ENCODE assay signal across 8 cellular contexts in genomic region chr1:40862008-40862863, GRCh38. TPM values are rescaled to one million over a fixed set of nuclear protein-coding genes. Genes with fewer than 3 reads are reported as not detected.
DNase-seq lines count a peak whose midpoint lies in the region; ATAC-seq and TF ChIP-seq lines count a peak whose summit lies in the region.

Gene CITED4, minus strand, starts transcription at chr1:40862363. Its CDS starts 236 bp downstream, at chr1:40862127.

- peak within 1 kb of the TSS; percentile 55 for H3K4me3 ChIP-seq in epithelial cell of esophagus (ENCODE audit: low read length)
- H3K4me3 ChIP-seq in mononuclear cell (ENCODE audit: low read length), result peak within 1 kb of the TSS; percentile 55

- H3K9me3 ChIP-seq in mononuclear cell (ENCODE audit: low read depth, low read length), result no peaks in the 10 kb centered on the region

- peaks cover 25% of the 10 kb centered on the region for H3K4me1 ChIP-seq in mononuclear cell (ENCODE audit: insufficient read depth, low read length)

- ATAC-seq in GM19467 (IDR thresholded peaks at IDR 0.05; ENCODE audit: unreplicated experiment), result peak; percentile 91

- DNase-seq in CMK (ENCODE audit: low read depth) (peak; percentile 75), HPDE6-E6E7 (ENCODE audit: extremely low spot score) (peak; percentile 78), NOMO-1 (lab: John Stamatoyannopoulos, UW; ENCODE audit: unreplicated experiment in 2 of 2) (peak; percentile 91 to 95), activated T-cell treated with anti-CD3 and anti-CD28 coated beads for 24 hours (ENCODE audit: low read depth) (peak; percentile 90), epithelial cell of esophagus (ENCODE audit: low read depth) (peak; percentile 94)
- DNase-seq in stimulated activated CD8-positive, alpha-beta memory T cell treated with anti-CD3 and anti-CD28 coated beads, Interleukin-2, amount 100 ng/mL, for 48 hours (ENCODE audit: low read depth in 2 of 2), result peak; percentile 90 to 91

- no peak for TF ChIP-seq CTCF in epithelial cell of esophagus (IDR thresholded peaks at IDR 0.05; ENCODE audit: insufficient read depth, low read depth, low read length, missing control alignments)

- no peaks in the 10 kb centered on the region for H3K27me3 ChIP-seq in mononuclear cell (ENCODE audit: insufficient read depth, low read length)

RNA-seq across cellular contexts. Expression of gene CITED4, which starts in this region (rescaled TPM):
- 14.4 TPM for total RNA-seq in mononuclear cell

Comparison
In these comparisons a context has a peak if more than half of its experiments do, and no peak if none do; other contexts are left out.
1. Peak in every context shown above with its lines: DNase-seq, ATAC-seq and H3K4me3 ChIP-seq.